10 cellular contexts compared by ENCODE assay signal in the genomic region with DNA sequence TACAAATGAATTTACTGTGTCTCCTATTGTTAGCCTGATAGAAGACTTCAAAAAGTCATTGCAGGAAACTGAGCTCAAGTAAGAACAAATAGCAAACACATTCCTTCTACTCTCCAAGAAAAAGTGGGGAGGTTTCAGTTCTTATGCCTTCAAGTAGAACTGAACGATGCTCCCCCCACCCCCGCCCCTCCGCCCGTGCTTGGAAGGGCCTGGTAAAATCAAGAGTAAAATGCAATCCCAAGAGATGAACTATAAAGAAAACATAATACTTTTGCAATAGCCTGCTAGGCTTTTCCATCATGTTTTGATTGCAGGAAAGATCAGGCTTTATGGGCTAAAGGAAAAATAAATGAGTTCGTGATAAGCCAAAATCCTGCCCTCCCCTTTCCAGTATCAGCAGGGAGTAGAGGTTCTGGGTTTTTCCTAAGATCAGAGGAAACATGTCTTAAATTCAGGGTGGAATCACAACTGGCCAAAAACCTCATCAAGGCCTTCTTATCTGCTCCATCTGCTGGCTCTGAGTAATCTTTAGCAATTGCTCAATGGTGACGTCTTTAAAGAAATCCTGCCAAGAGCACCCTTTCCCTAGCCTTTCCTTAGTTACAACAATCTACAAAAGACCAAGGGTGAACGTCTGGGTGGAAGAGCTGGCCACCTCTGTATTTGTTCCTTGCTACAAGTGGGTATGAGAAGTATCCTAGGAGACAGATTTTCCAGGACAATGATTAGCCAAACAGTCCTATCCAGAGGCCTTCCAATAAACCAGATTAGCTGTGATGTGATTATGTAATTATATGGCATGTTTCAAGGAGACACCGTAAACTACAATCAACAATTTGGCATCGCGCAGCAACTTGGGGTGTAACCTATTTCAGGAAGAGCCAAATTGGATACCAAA.
DNase-seq lines count a peak whose midpoint lies in the region; ATAC-seq and TF ChIP-seq lines count a peak whose summit lies in the region.
"Had no signal": no experiment of that assay in that cellular context is flagged by ENCODE, and none has a peak within 500 bp of the region (broad histone marks: within the 10 kb centered on the region; RNA-seq: fewer than 3 reads in every experiment).

No MANE protein-coding gene starts in this region.

- H3K27ac ChIP-seq in HEK293 (ENCODE audit: extremely low read depth, low read depth, low read length) (peak overlapping the region; percentile 90), SK-N-SH (ENCODE audit: low read depth in 2 of 2, low read length in 1 of 2) (peak overlapping the region; percentile 71 to 94), smooth muscle cell (ENCODE audit: low read depth) (peak overlapping the region; percentile 93)
- H3K27ac ChIP-seq in CD8-positive, alpha-beta memory T cell (ENCODE audit: low read depth, low read length) = no peak overlapping the region

- peaks cover 31% of the 10 kb centered on the region for H3F3A ChIP-seq in SK-N-SH (replicated peaks; ENCODE audit: insufficient read depth)
- H3F3A ChIP-seq in smooth muscle cell (ENCODE audit: low read depth) = peaks cover 18% of the 10 kb centered on the region

- H3K9ac ChIP-seq in SK-N-SH (peak overlapping the region; percentile 49; the same call in 1 of the 2 replicates), smooth muscle cell (ENCODE audit: low read depth) (peak overlapping the region; percentile 33)

- ATAC-seq in naive thymus-derived CD8-positive, alpha-beta T cell = no peak
- ATAC-seq in activated CD8-positive, alpha-beta T cell treated with anti-CD3 and anti-CD28 coated beads for 36 hours = no peak
- ATAC-seq: activated CD8-positive, alpha-beta T cell treated with anti-CD3 and anti-CD28 coated beads, Interleukin-2, amount 10 ng/mL, durations not matched to agents 7 days and 5 days had no signal

- no peak for TF ChIP-seq RAD21 in SK-N-SH (IDR thresholded peaks at IDR 0.05; ENCODE audit: low read length)

- CTCF ChIA-PET in HEK293 (lab: Yijun Ruan, JAX) = interaction anchor here (0.6 to 1.4 kb wide), 5 partner anchors 12 to 164 kb away, joined by 3 to 5 read pairs (median 3); no protein-coding TSS in a partner anchor
- CTCF ChIA-PET in SK-N-SH (lab: Yijun Ruan, JAX) = no interaction called here
- CTCF ChIA-PET in activated CD8-positive, alpha-beta T cell treated with anti-CD3 and anti-CD28 coated beads for 36 hours (lab: Charles Lee) = no interaction called here
- CTCF ChIA-PET in CD8-positive, alpha-beta memory T cell (lab: Charles Lee) = no interaction called here

- H3K27me3 Mint-ChIP-seq in naive thymus-derived CD8-positive, alpha-beta T cell = no peaks in the 10 kb centered on the region
- H3K27me3 Mint-ChIP-seq in activated CD8-positive, alpha-beta T cell treated with anti-CD3 and anti-CD28 coated beads for 36 hours = no peaks in the 10 kb centered on the region
- H3K27me3 Mint-ChIP-seq in CD8-positive, alpha-beta memory T cell = peaks cover 0 to 14% of the 10 kb centered on the region in 2 donors

- H3K4me2 ChIP-seq in SK-N-SH = peak overlapping the region; percentile 53; the same call in 1 of the 2 replicates
- H3K4me2 ChIP-seq in smooth muscle cell = peak overlapping the region; percentile 30

- H3K9me2 ChIP-seq in SK-N-SH = no peaks in the 10 kb centered on the region

- DNase-seq in SK-N-SH (peak; percentile 4), glomerular endothelial cell (ENCODE audit: extremely low read depth, low read depth, low spot score) (peak; percentile 85), smooth muscle cell (lab: John Stamatoyannopoulos, UW; ENCODE audit: unreplicated experiment) (no peak), NCI-H345 treated with DMSO at 0.1 percent for 48 hours (lab: John Stamatoyannopoulos, UW; ENCODE audit: unreplicated experiment) (no peak)
- DNase-seq in naive thymus-derived CD8-positive, alpha-beta T cell = no peak
- no peak for DNase-seq in activated CD8-positive, alpha-beta T cell treated with anti-CD3 and anti-CD28 coated beads for 36 hours
- DNase-seq in CD8-positive, alpha-beta memory T cell = no peak
- DNase-seq: activated CD8-positive, alpha-beta T cell treated with anti-CD3 and anti-CD28 coated beads, Interleukin-2, amount 10 ng/mL, durations not matched to agents 7 days and 5 days; naive B cell had no signal

- H3K79me2 ChIP-seq in SK-N-SH (ENCODE audit: insufficient read depth) (no peaks in the 10 kb centered on the region), smooth muscle cell (ENCODE audit: low read depth) (no peaks in the 10 kb centered on the region)

- peaks cover 0 to 4% (median 0%) of the 10 kb centered on the region in 9 donors for H3K9me3 Mint-ChIP-seq in naive thymus-derived CD8-positive, alpha-beta T cell
- H3K9me3 Mint-ChIP-seq in activated CD8-positive, alpha-beta T cell treated with anti-CD3 and anti-CD28 coated beads for 36 hours = no peaks in the 10 kb centered on the region
- H3K9me3 Mint-ChIP-seq in CD8-positive, alpha-beta memory T cell = peaks cover 0 to 2% (median 0%) of the 10 kb centered on the region in 5 donors

- H3K4me3 ChIP-seq in HEK293 (ENCODE audit: low read depth, low read length) (no peak overlapping the region), SK-N-SH (ENCODE audit: low read depth in 2 of 2, low read length in 1 of 2) (no peak overlapping the region), smooth muscle cell (no peak overlapping the region)
- no peak overlapping the region for H3K4me3 ChIP-seq in CD8-positive, alpha-beta memory T cell (ENCODE audit: low read length)

- POLR2A ChIA-PET in HEK293 (lab: Yijun Ruan, JAX) (interaction anchor here (0.9 to 1.4 kb wide), 3 partner anchors 113 to 164 kb away, joined by 3 to 4 read pairs (median 3); no protein-coding TSS in a partner anchor), SK-N-SH (lab: Yijun Ruan, JAX) (no interaction called here)
- POLR2A ChIA-PET in naive thymus-derived CD8-positive, alpha-beta T cell (lab: Charles Lee) = no interaction called here
- POLR2A ChIA-PET in activated CD8-positive, alpha-beta T cell treated with anti-CD3 and anti-CD28 coated beads for 36 hours (lab: Charles Lee) = no interaction called here
- POLR2A ChIA-PET in CD8-positive, alpha-beta memory T cell (lab: Charles Lee) = no interaction called here

- H3K36me3 Mint-ChIP-seq in naive thymus-derived CD8-positive, alpha-beta T cell = peaks cover 0 to 9% (median 0%) of the 10 kb centered on the region in 3 donors
- H3K36me3 Mint-ChIP-seq in activated CD8-positive, alpha-beta T cell treated with anti-CD3 and anti-CD28 coated beads for 36 hours (ENCODE audit: low read depth) = no peaks in the 10 kb centered on the region
- H3K36me3 Mint-ChIP-seq in CD8-positive, alpha-beta memory T cell = peaks cover 0 to 4% (median 0%) of the 10 kb centered on the region in 3 donors

- H3K27ac Mint-ChIP-seq in naive thymus-derived CD8-positive, alpha-beta T cell = no peak overlapping the region
- H3K27ac Mint-ChIP-seq in activated CD8-positive, alpha-beta T cell treated with anti-CD3 and anti-CD28 coated beads for 36 hours = no peak overlapping the region
- H3K27ac Mint-ChIP-seq in CD8-positive, alpha-beta memory T cell = peak overlapping the region in 1 of 8 donors; percentile 45
- H3K27ac Mint-ChIP-seq: activated CD8-positive, alpha-beta T cell treated with anti-CD3 and anti-CD28 coated beads, Interleukin-2, amount 10 ng/mL, durations not matched to agents 7 days and 5 days; naive B cell had no signal

- H3K36me3 ChIP-seq in HEK293 (ENCODE audit: control insufficient read depth in 2 of 2, insufficient read depth in 1 of 2, low read length in 2 of 2) = no peaks in the 10 kb centered on the region
- no peaks in the 10 kb centered on the region for H3K36me3 ChIP-seq in SK-N-SH (replicated peaks in 1 of 2; ENCODE audit: control insufficient read depth in 1 of 2, insufficient read depth in 2 of 2, low read length in 1 of 2)
- no peaks in the 10 kb centered on the region for H3K36me3 ChIP-seq in smooth muscle cell (ENCODE audit: low read depth)
- no peaks in the 10 kb centered on the region for H3K36me3 ChIP-seq in CD8-positive, alpha-beta memory T cell (ENCODE audit: insufficient read depth, low read length)

- WGBS in SK-N-SH (ENCODE audit: low lambda C conversion rate) = 26% methylated on average over 10 of the region's 10 CpGs
- WGBS in smooth muscle cell (ENCODE audit: low lambda C conversion rate) = 30% methylated on average over 10 of the region's 10 CpGs

- peaks cover 0 to 2% (median 0%) of the 10 kb centered on the region in 4 donors for H3K4me1 Mint-ChIP-seq in naive thymus-derived CD8-positive, alpha-beta T cell
- H3K4me1 Mint-ChIP-seq in activated CD8-positive, alpha-beta T cell treated with anti-CD3 and anti-CD28 coated beads for 36 hours (ENCODE audit: low read depth) = no peaks in the 10 kb centered on the region
- peaks cover 0 to 5% (median 0%) of the 10 kb centered on the region in 3 donors for H3K4me1 Mint-ChIP-seq in CD8-positive, alpha-beta memory T cell
- H3K4me1 Mint-ChIP-seq: naive B cell had no signal

- H4K20me1 ChIP-seq in SK-N-SH (ENCODE audit: insufficient read depth) (no peaks in the 10 kb centered on the region), smooth muscle cell (ENCODE audit: low read depth) (no peaks in the 10 kb centered on the region)

- TF ChIP-seq CTCF in HEK293 (tag by site-specific recombination; IDR thresholded peaks at IDR 0.05) (no peak), SK-N-SH (IDR thresholded peaks at IDR 0.05) (no peak), smooth muscle cell (IDR thresholded peaks at IDR 0.05; ENCODE audit: borderline replicate concordance, insufficient read depth, poor library complexity, severe bottlenecking) (no peak)
- no peak for TF ChIP-seq CTCF in activated CD8-positive, alpha-beta T cell treated with anti-CD3 and anti-CD28 coated beads for 36 hours (IDR thresholded peaks at IDR 0.05)

- H3K9me3 ChIP-seq in HEK293 (ENCODE audit: control insufficient read depth, insufficient read depth, low read depth, low read length) = peaks cover 2% of the 10 kb centered on the region; the same call in 1 of the 2 replicates
- H3K9me3 ChIP-seq in SK-N-SH = no peaks in the 10 kb centered on the region
- no peaks in the 10 kb centered on the region for H3K9me3 ChIP-seq in smooth muscle cell (replicated peaks; ENCODE audit: low read depth)
- H3K9me3 ChIP-seq in CD8-positive, alpha-beta memory T cell (ENCODE audit: low read length) = no peaks in the 10 kb centered on the region

- peaks cover 16% of the 10 kb centered on the region for H3K4me1 ChIP-seq in HEK293 (ENCODE audit: control insufficient read depth, insufficient read depth, low read length)
- peaks cover 0 to 13% of the 10 kb centered on the region in 2 experiments; a peak in 2 of 4 replicates for H3K4me1 ChIP-seq in SK-N-SH (ENCODE audit: control insufficient read depth in 1 of 2, insufficient read depth in 2 of 2, low read depth in 1 of 2, low read length in 1 of 2)
- H3K4me1 ChIP-seq in smooth muscle cell (ENCODE audit: low read depth) = no peaks in the 10 kb centered on the region
- no peaks in the 10 kb centered on the region for H3K4me1 ChIP-seq in CD8-positive, alpha-beta memory T cell (ENCODE audit: insufficient read depth, low read length)

- H2AFZ ChIP-seq in SK-N-SH (ENCODE audit: low read depth) (peak overlapping the region; percentile 44), smooth muscle cell (ENCODE audit: low read depth) (peak overlapping the region; percentile 1)

- H3K27me3 ChIP-seq in SK-N-SH (ENCODE audit: insufficient read depth) = no peaks in the 10 kb centered on the region
- no peaks in the 10 kb centered on the region for H3K27me3 ChIP-seq in smooth muscle cell (ENCODE audit: low read depth)
- H3K27me3 ChIP-seq in CD8-positive, alpha-beta memory T cell (ENCODE audit: insufficient read depth, low read length, poor library complexity, severe bottlenecking) = no peaks in the 10 kb centered on the region

- intact Hi-C loops in activated CD8-positive, alpha-beta T cell treated with anti-CD3 and anti-CD28 coated beads for 36 hours (cut with micrococcal nuclease) = no loop called here

- peak in 1 of 2 experiments; percentile 92; a peak in 3 of 4 replicates for TF ChIP-seq EP300 in SK-N-SH (IDR thresholded peaks at IDR 0.05; ENCODE audit: borderline replicate concordance in 1 of 2, low read depth in 1 of 2, low read length in 1 of 2)

- H3K4me3 Mint-ChIP-seq in naive thymus-derived CD8-positive, alpha-beta T cell = no peak overlapping the region
- H3K4me3 Mint-ChIP-seq in activated CD8-positive, alpha-beta T cell treated with anti-CD3 and anti-CD28 coated beads for 36 hours = no peak overlapping the region
- no peak overlapping the region for H3K4me3 Mint-ChIP-seq in CD8-positive, alpha-beta memory T cell
- H3K4me3 Mint-ChIP-seq: activated CD8-positive, alpha-beta T cell treated with anti-CD3 and anti-CD28 coated beads, Interleukin-2, amount 10 ng/mL, durations not matched to agents 7 days and 5 days; naive B cell had no signal

Comparison
In these comparisons a context has a peak if more than half of its experiments do, and no peak if none do; other contexts are left out.
1. DNase-seq: peak in SK-N-SH (single experiment) and glomerular endothelial cell (single experiment); none in smooth muscle cell (single experiment), naive thymus-derived CD8-positive, alpha-beta T cell (0 of 10), activated CD8-positive, alpha-beta T cell treated with anti-CD3 and anti-CD28 coated beads for 36 hours (single experiment), NCI-H345 treated with DMSO at 0.1 percent for 48 hours (single experiment) and CD8-positive, alpha-beta memory T cell (0 of 5).
2. Of the 4 proteins assayed by ChIP-seq in both HEK293 and SK-N-SH: peak only in HEK293: none; only in SK-N-SH: PBX3, REST and YY1; in both: none; in neither: 1.